ENCODE assay signal across 29 cellular contexts in the genomic region with DNA sequence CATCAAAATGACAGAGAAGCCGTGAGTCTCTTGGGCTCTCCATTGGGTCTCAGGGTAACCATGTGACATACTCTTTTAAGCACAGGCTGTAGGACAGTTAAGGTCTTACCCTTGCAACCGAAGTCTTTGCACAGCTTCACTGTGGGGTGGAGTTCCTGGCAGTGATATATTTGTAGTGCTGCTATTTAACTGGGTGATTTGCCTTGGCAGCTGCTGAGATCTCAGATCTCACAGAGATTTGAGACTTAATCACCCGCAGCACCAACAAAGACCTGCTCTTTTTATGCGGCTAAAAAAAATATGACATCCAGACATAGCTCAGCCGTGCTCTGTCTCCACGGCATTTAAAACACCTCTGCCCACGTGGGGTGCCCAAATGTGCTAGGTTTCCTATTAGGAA.
"Had no signal": no experiment of that assay in that cellular context is flagged by ENCODE, and none has a peak within 500 bp of the region (broad histone marks: within the 10 kb centered on the region; RNA-seq: fewer than 3 reads in every experiment).

No MANE protein-coding gene starts in this region.

- DNase-seq: activated CD4-positive, alpha-beta memory T cell treated with anti-CD3 and anti-CD28 coated beads for 36 hours; activated CD4-positive, alpha-beta T cell treated with anti-CD3 and anti-CD28 coated beads, Interleukin-2, amount 10 ng/mL, durations not matched to agents 7 days and 5 days; activated CD4-positive, CD25-positive, alpha-beta regulatory T cell; activated CD8-positive, alpha-beta memory T cell treated with anti-CD3 and anti-CD28 coated beads for 24 hours; activated effector memory CD4-positive, alpha-beta T cell treated with anti-CD3 and anti-CD28 coated beads, Interleukin-2, amount 50 U/mL, for 16 hours; activated naive CD4-positive, alpha-beta T cell treated with Interleukin-2 at 50 U/mL for 16 hours; activated naive CD8-positive, alpha-beta T cell treated with anti-CD3 and anti-CD28 coated beads, Interleukin-2, amount 50 U/mL, for 24 hours; activated T-cell treated with anti-CD3 and anti-CD28 coated beads, Interleukin-2, amount 50 U/mL, for 4 hours; amniotic stem cell; body of pancreas; IMR-90; KBM-7; NCI-H1092 treated with DMSO at 0.1 percent for 48 hours; NCI-H1417 treated with DMSO at 0.1 percent for 48 hours; NCI-H1694; NCI-H2029; NCI-H2107; NCI-H2227 treated with DMSO at 0.1 percent for 48 hours; NCI-H526; PC-3; SHP77; T-cell; T-helper 2 cell; T1000 had no signal

- H3K36me3 ChIP-seq: ascending aorta had no signal

- H3K4me3 ChIP-seq: ascending aorta, body of pancreas had no signal

- H3K27ac Mint-ChIP-seq: activated CD4-positive, alpha-beta memory T cell treated with anti-CD3 and anti-CD28 coated beads for 36 hours; activated CD4-positive, alpha-beta T cell treated with anti-CD3 and anti-CD28 coated beads, Interleukin-2, amount 10 ng/mL, durations not matched to agents 7 days and 5 days; activated naive CD4-positive, alpha-beta T cell treated with anti-CD3 and anti-CD28 coated beads, Interleukin-2, amount 50 U/mL, for 72 hours; activated naive CD8-positive, alpha-beta T cell treated with anti-CD3 and anti-CD28 coated beads, Interleukin-2, amount 50 U/mL, for 24 hours; T-cell had no signal

- H3K4me3 Mint-ChIP-seq: activated CD4-positive, alpha-beta memory T cell treated with anti-CD3 and anti-CD28 coated beads for 36 hours; activated CD4-positive, alpha-beta T cell treated with anti-CD3 and anti-CD28 coated beads, Interleukin-2, amount 10 ng/mL, durations not matched to agents 7 days and 5 days; activated naive CD8-positive, alpha-beta T cell treated with anti-CD3 and anti-CD28 coated beads, Interleukin-2, amount 50 U/mL, for 24 hours; activated T-cell treated with anti-CD3 and anti-CD28 coated beads, Interleukin-2, amount 50 U/mL, for 4 hours; central memory CD8-positive, alpha-beta T cell; T-cell had no signal

- H3K27me3 ChIP-seq: ascending aorta, body of pancreas had no signal

- H3K9me3 Mint-ChIP-seq: central memory CD8-positive, alpha-beta T cell had no signal

- H3K9me3 ChIP-seq: body of pancreas had no signal

- H3K36me3 Mint-ChIP-seq: activated CD4-positive, alpha-beta memory T cell treated with anti-CD3 and anti-CD28 coated beads for 36 hours; T-cell had no signal

- ATAC-seq: activated naive CD4-positive, alpha-beta T cell treated with anti-CD3 and anti-CD28 coated beads, Interleukin-2, amount 50 U/mL, for 72 hours; activated naive CD8-positive, alpha-beta T cell treated with anti-CD3 and anti-CD28 coated beads, Interleukin-2, amount 50 U/mL, for 24 hours; activated T-cell treated with anti-CD3 and anti-CD28 coated beads, Interleukin-2, amount 50 U/mL, for 4 hours; body of pancreas; PC-3; T-cell had no signal

- H3K27me3 Mint-ChIP-seq: activated CD4-positive, alpha-beta T cell treated with anti-CD3 and anti-CD28 coated beads, Interleukin-2, amount 10 ng/mL, durations not matched to agents 7 days and 5 days; activated naive CD8-positive, alpha-beta T cell treated with anti-CD3 and anti-CD28 coated beads, Interleukin-2, amount 50 U/mL, for 24 hours had no signal

- H3K27ac ChIP-seq: ascending aorta, body of pancreas had no signal

- H3K4me1 Mint-ChIP-seq: activated CD4-positive, alpha-beta T cell treated with anti-CD3 and anti-CD28 coated beads, Interleukin-2, amount 10 ng/mL, durations not matched to agents 7 days and 5 days; activated naive CD8-positive, alpha-beta T cell treated with anti-CD3 and anti-CD28 coated beads, Interleukin-2, amount 50 U/mL, for 24 hours; central memory CD8-positive, alpha-beta T cell; T-cell had no signal

- H3K4me1 ChIP-seq: ascending aorta had no signal

- FAIRE-seq: RCC 7860, TTC549 had no signal
